ENCODE assay signal across 1 cellular context in the genomic region with DNA sequence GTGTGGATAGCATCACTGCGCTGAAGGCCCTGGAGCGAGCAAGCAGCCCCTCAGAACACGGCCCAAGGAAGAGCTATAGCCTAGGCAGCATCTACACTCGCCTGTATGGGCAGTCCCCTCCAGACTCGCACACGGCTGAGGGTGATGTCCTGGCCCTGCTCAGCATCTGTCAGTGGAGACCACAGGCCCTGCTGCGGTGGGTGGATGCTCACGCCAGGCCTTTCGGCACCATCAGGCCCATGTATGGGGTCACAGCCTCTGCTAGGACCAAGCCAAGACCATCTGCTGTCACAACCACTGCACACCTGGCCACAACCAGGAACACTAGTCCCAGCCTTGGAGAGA.
TF ChIP-seq lines count a peak whose summit lies in the region.

No MANE protein-coding gene starts in this region.

TF ChIP-seq in K562, 482 proteins besides CTCF, POLR2A, EP300 and RAD21:
- TF ChIP-seq ZNF124 (CRISPR knock-in tag; IDR thresholded peaks at IDR 0.05) (0 out of 2 replicates have a peak, but pooled peaks have one; percentile 5), BACH1 (tag; IDR thresholded peaks at IDR 0.05) (no peak), MEF2D (tag; conservative IDR thresholded peaks at IDR 0.05; ENCODE audit: low read depth) (no peak)
TF ChIP-seq in K562: peak in this region for 1.
